Comparison of ENCODE assay signal across 14 cellular contexts in the genomic region with DNA sequence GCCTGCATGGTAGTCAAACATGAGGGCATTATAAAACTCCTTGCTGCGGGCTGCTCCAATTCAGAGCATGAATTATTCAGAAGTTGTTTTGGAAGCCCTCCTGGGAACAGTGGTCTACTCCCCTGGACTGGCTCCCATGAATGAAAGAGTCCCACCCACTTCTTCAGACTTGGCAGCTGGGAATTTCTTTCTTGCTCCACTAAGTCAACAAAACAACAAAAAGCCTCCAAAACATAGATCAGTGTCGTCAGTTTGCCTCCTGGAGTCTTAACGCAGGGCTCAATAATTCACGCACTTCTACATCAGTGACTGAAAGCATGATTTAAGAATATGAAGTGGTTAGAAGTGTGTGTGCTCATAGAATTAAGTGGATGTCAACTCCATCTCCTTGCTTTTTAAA.
DNase-seq lines count a peak whose midpoint lies in the region.
"Had no signal": no experiment of that assay in that cellular context is flagged by ENCODE, and none has a peak within 500 bp of the region (broad histone marks: within the 10 kb centered on the region; RNA-seq: fewer than 3 reads in every experiment).

No MANE protein-coding gene starts in this region.

- DNase-seq in NCI-H1092 (lab: John Stamatoyannopoulos, UW), result peak; percentile 46
- DNase-seq in brain pericyte (ENCODE audit: low read depth, low spot score), result peak; percentile 63
- DNase-seq in middle frontal gyrus (ENCODE audit: extremely low spot score, low spot score), result peak; percentile 36
- no peak for DNase-seq in activated CD4-positive, alpha-beta T cell treated with anti-CD3 and anti-CD28 coated beads, Interleukin-2, amount 50 U/mL, for 4 hours
- no peak for DNase-seq in activated naive CD4-positive, alpha-beta T cell (lab: John Stamatoyannopoulos, UW)
- DNase-seq in RPMI8226, result no peak
- DNase-seq in CD1c-positive myeloid dendritic cell (ENCODE audit: extremely low spot score), result no peak
- DNase-seq: activated CD4-positive, alpha-beta T cell treated with anti-CD3 and anti-CD28 coated beads for 48 hours; activated gamma-delta T cell; trophoblast cell had no signal

- peak overlapping the region; percentile 23; the same call in 1 of the 2 replicates for H3K4me3 ChIP-seq in ACC112 (ENCODE audit: low read depth, low read length)
- H3K4me3 ChIP-seq: BLaER1 treated with 17β-estradiol and CSF1 and Interleukin-3, amounts not matched to agents 10 nM and 100 nM; heart right ventricle; lung had no signal

- peak overlapping the region; percentile 81 for H3K27ac ChIP-seq in ACC112 (ENCODE audit: low read depth, low read length)
- H3K27ac ChIP-seq: BLaER1 treated with 17β-estradiol and CSF1 and Interleukin-3, amounts not matched to agents 10 nM and 100 nM; heart right ventricle had no signal

- peak overlapping the region; percentile 74 for H2AFZ ChIP-seq in ACC112 (ENCODE audit: low read length, unreplicated experiment)

- H3K4me1 ChIP-seq in ACC112 (ENCODE audit: control insufficient read depth, insufficient read depth, low read length, unreplicated experiment), result peaks cover 42% of the 10 kb centered on the region

- H3K79me2 ChIP-seq in ACC112 (ENCODE audit: control insufficient read depth, insufficient read depth, low read length, unreplicated experiment), result no peaks in the 10 kb centered on the region

- H3K27me3 ChIP-seq in ACC112 (ENCODE audit: insufficient read depth, low read length), result no peaks in the 10 kb centered on the region
- H3K27me3 ChIP-seq: BLaER1 treated with 17β-estradiol and CSF1 and Interleukin-3, amounts not matched to agents 10 nM and 100 nM; heart right ventricle had no signal

- no peaks in the 10 kb centered on the region for H3K36me3 ChIP-seq in ACC112 (ENCODE audit: insufficient read depth, low read length)
- H3K36me3 ChIP-seq: BLaER1 treated with 17β-estradiol and CSF1 and Interleukin-3, amounts not matched to agents 10 nM and 100 nM; heart right ventricle had no signal

Comparison
In these comparisons a context has a peak if more than half of its experiments do, and no peak if none do; other contexts are left out.
1. DNase-seq: peak in NCI-H1092 (single experiment), brain pericyte (single experiment) and middle frontal gyrus (single experiment); none in activated CD4-positive, alpha-beta T cell treated with anti-CD3 and anti-CD28 coated beads, Interleukin-2, amount 50 U/mL, for 4 hours (0 of 2), activated naive CD4-positive, alpha-beta T cell (0 of 4), RPMI8226 (single experiment) and CD1c-positive myeloid dendritic cell (single experiment).